Comparison of ENCODE assay signal across 27 cellular contexts in genomic region chr10:128751284-128751683, GRCh38.
DNase-seq lines count a peak whose midpoint lies in the region; ATAC-seq, FAIRE-seq and TF ChIP-seq lines count a peak whose summit lies in the region.
"Had no signal": no experiment of that assay in that cellular context is flagged by ENCODE, and none has a peak within 500 bp of the region (broad histone marks: within the 10 kb centered on the region; RNA-seq: fewer than 3 reads in every experiment).

No MANE protein-coding gene starts in this region.

- intact Hi-C loops in kidney (cut with DNase I), result no loop called here
- intact Hi-C loops in activated T-helper 1 cell treated with anti-CD3 and anti-CD28 coated beads, Interleukin-12 subunit alpha, Interleukin-12 subunit beta, Interleukin-2, Interleukin-4 antibody, amounts not matched to agents 30 ng/mL and 10 ng/mL and 1 ng/mL, durations not matched to agents 14 hours and 24 hours and 36 hours (cut with micrococcal nuclease), result no loop called here

- peaks cover 15% of the 10 kb centered on the region for H3K4me1 Mint-ChIP-seq in glutamatergic neuron (ENCODE audit: low read depth, unreplicated experiment)
- H3K4me1 Mint-ChIP-seq in activated T-helper 1 cell treated with anti-CD3 and anti-CD28 coated beads, Interleukin-12 subunit alpha, Interleukin-12 subunit beta, Interleukin-2, Interleukin-4 antibody, amounts not matched to agents 30 ng/mL and 10 ng/mL and 1 ng/mL, durations not matched to agents 14 hours and 24 hours and 36 hours (ENCODE audit: low read depth), result no peaks in the 10 kb centered on the region
- H3K4me1 Mint-ChIP-seq: B cell had no signal

- H3K27ac ChIP-seq in foreskin keratinocyte, result no peak overlapping the region
- H3K27ac ChIP-seq in kidney (ENCODE audit: low read depth in 2 of 2, low read length in 2 of 2), result no peak overlapping the region
- H3K27ac ChIP-seq: adrenal gland, cardiac muscle cell, SJSA1, tibial artery, WERI-Rb-1 had no signal

- no peak for FAIRE-seq in kidney (lab: Jason Lieb, UNC)
- FAIRE-seq: HepG2 had no signal

- TF ChIP-seq CTCF in foreskin keratinocyte (conservative IDR thresholded peaks at IDR 0.05) (no peak), kidney (IDR thresholded peaks at IDR 0.05; ENCODE audit: borderline replicate concordance, extremely low read depth, insufficient read depth) (no peak), glutamatergic neuron (IDR thresholded peaks at IDR 0.05; ENCODE audit: partially characterized antibody, unreplicated experiment) (no peak)

- H3K4me1 ChIP-seq in foreskin keratinocyte (no peaks in the 10 kb centered on the region), kidney (ENCODE audit: control insufficient read depth in 1 of 2, insufficient read depth in 1 of 2, low read depth in 1 of 2, low read length in 2 of 2) (no peaks in the 10 kb centered on the region)
- H3K4me1 ChIP-seq: adrenal gland, sigmoid colon, SJSA1, tibial artery had no signal

- H3K36me3 Mint-ChIP-seq in glutamatergic neuron (ENCODE audit: unreplicated experiment), result peaks cover 9% of the 10 kb centered on the region
- no peaks in the 10 kb centered on the region for H3K36me3 Mint-ChIP-seq in activated T-helper 1 cell treated with anti-CD3 and anti-CD28 coated beads, Interleukin-12 subunit alpha, Interleukin-12 subunit beta, Interleukin-2, Interleukin-4 antibody, amounts not matched to agents 30 ng/mL and 10 ng/mL and 1 ng/mL, durations not matched to agents 14 hours and 24 hours and 36 hours (ENCODE audit: low read depth)

- no peak overlapping the region for H3K4me3 ChIP-seq in kidney (ENCODE audit: low read length in 2 of 2)
- H3K4me3 ChIP-seq: adrenal gland, cardiac muscle cell, sigmoid colon, SJSA1, tibial artery had no signal

- no peaks in the 10 kb centered on the region for H3K36me3 ChIP-seq in kidney (ENCODE audit: control insufficient read depth in 1 of 2, insufficient read depth in 2 of 2, low read length in 2 of 2)
- H3K36me3 ChIP-seq: adrenal gland, cardiac muscle cell, sigmoid colon, SJSA1, tibial artery, WERI-Rb-1 had no signal

- ATAC-seq in foreskin keratinocyte, result peak; percentile 25
- ATAC-seq: HepG2; stimulated activated naive CD8-positive, alpha-beta T cell treated with anti-CD3 and anti-CD28 coated beads, Interleukin-15, Interleukin-2, amounts not matched to agents 100 U/mL and 50 U/mL, for 24 hours had no signal

- H3K4me3 Mint-ChIP-seq in glutamatergic neuron (ENCODE audit: unreplicated experiment), result no peak overlapping the region
- no peak overlapping the region for H3K4me3 Mint-ChIP-seq in activated T-helper 1 cell treated with anti-CD3 and anti-CD28 coated beads, Interleukin-12 subunit alpha, Interleukin-12 subunit beta, Interleukin-2, Interleukin-4 antibody, amounts not matched to agents 30 ng/mL and 10 ng/mL and 1 ng/mL, durations not matched to agents 14 hours and 24 hours and 36 hours
- H3K4me3 Mint-ChIP-seq: B cell; nephron progenitor cell; T-helper 1 cell treated with Interleukin-12 subunit alpha and Interleukin-12 subunit beta and Interleukin-4 antibody, amounts not matched to agents 30 μg/mL and 1 μg/mL, for 36 hours had no signal

- H3K27me3 ChIP-seq in foreskin keratinocyte, result no peaks in the 10 kb centered on the region
- H3K27me3 ChIP-seq: adrenal gland, SJSA1, tibial artery had no signal

- no peaks in the 10 kb centered on the region for H3K9me3 ChIP-seq in kidney (ENCODE audit: control insufficient read depth in 1 of 2, low read length in 2 of 2)
- H3K9me3 ChIP-seq: adrenal gland, tibial artery had no signal

- peaks cover 1% of the 10 kb centered on the region for H3K9me3 Mint-ChIP-seq in glutamatergic neuron (ENCODE audit: unreplicated experiment)
- no peaks in the 10 kb centered on the region for H3K9me3 Mint-ChIP-seq in activated T-helper 1 cell treated with anti-CD3 and anti-CD28 coated beads, Interleukin-12 subunit alpha, Interleukin-12 subunit beta, Interleukin-2, Interleukin-4 antibody, amounts not matched to agents 30 ng/mL and 10 ng/mL and 1 ng/mL, durations not matched to agents 14 hours and 24 hours and 36 hours
- H3K9me3 Mint-ChIP-seq: T-helper 1 cell treated with Interleukin-12 subunit alpha and Interleukin-12 subunit beta and Interleukin-4 antibody, amounts not matched to agents 30 μg/mL and 1 μg/mL, for 36 hours had no signal

- DNase-seq in H4 (ENCODE audit: low spot score), result peak; percentile 88
- peak; percentile 61 for DNase-seq in RKO (ENCODE audit: low spot score)
- peak in 1 of 2 donors; percentile 0 for DNase-seq in foreskin keratinocyte
- DNase-seq in stromal cell of bone marrow (ENCODE audit: low read depth), result peak; percentile 73
- no peak for DNase-seq in kidney
- DNase-seq in glutamatergic neuron, result no peak
- DNase-seq in activated T-helper 1 cell treated with anti-CD3 and anti-CD28 coated beads, Interleukin-12 subunit alpha, Interleukin-12 subunit beta, Interleukin-2, Interleukin-4 antibody, amounts not matched to agents 30 ng/mL and 10 ng/mL and 1 ng/mL, durations not matched to agents 14 hours and 24 hours and 36 hours (ENCODE audit: low spot score), result no peak
- DNase-seq: activated CD4-positive, alpha-beta T cell treated with anti-CD3 and anti-CD28 coated beads, Interleukin-2, amount 50 U/mL, for 1 hour; activated CD8-positive, alpha-beta memory T cell treated with anti-CD3 and anti-CD28 coated beads, Interleukin-2, amount 50 U/mL, for 4 hours; adrenal gland; COR-L47; dermis blood vessel endothelial cell; foreskin fibroblast; kidney glomerular epithelial cell; NCI-H1417; NCI-H2171; NCI-H526 treated with DMSO at 0.1 percent for 48 hours; nephron progenitor cell; sigmoid colon; stimulated activated naive CD8-positive, alpha-beta T cell treated with anti-CD3 and anti-CD28 coated beads, Interleukin-15, Interleukin-2, amounts not matched to agents 100 U/mL and 50 U/mL, for 24 hours; tibial artery; WERI-Rb-1 had no signal

- no peak overlapping the region for H3K27ac Mint-ChIP-seq in glutamatergic neuron (ENCODE audit: unreplicated experiment)
- H3K27ac Mint-ChIP-seq in activated T-helper 1 cell treated with anti-CD3 and anti-CD28 coated beads, Interleukin-12 subunit alpha, Interleukin-12 subunit beta, Interleukin-2, Interleukin-4 antibody, amounts not matched to agents 30 ng/mL and 10 ng/mL and 1 ng/mL, durations not matched to agents 14 hours and 24 hours and 36 hours, result no peak overlapping the region
- H3K27ac Mint-ChIP-seq: B cell; nephron progenitor cell; T-helper 1 cell treated with Interleukin-12 subunit alpha and Interleukin-12 subunit beta and Interleukin-4 antibody, amounts not matched to agents 30 μg/mL and 1 μg/mL, for 36 hours had no signal

- H3K27me3 Mint-ChIP-seq in glutamatergic neuron (ENCODE audit: unreplicated experiment), result peaks cover 2% of the 10 kb centered on the region
- no peaks in the 10 kb centered on the region for H3K27me3 Mint-ChIP-seq in activated T-helper 1 cell treated with anti-CD3 and anti-CD28 coated beads, Interleukin-12 subunit alpha, Interleukin-12 subunit beta, Interleukin-2, Interleukin-4 antibody, amounts not matched to agents 30 ng/mL and 10 ng/mL and 1 ng/mL, durations not matched to agents 14 hours and 24 hours and 36 hours (ENCODE audit: insufficient read depth)
- H3K27me3 Mint-ChIP-seq: B cell had no signal

- H3K9ac ChIP-seq in kidney (ENCODE audit: low read length in 2 of 2), result no peak overlapping the region

Comparison
In these comparisons a context has a peak if more than half of its experiments do, and no peak if none do; other contexts are left out.
1. DNase-seq: peak in H4 (single experiment), RKO (single experiment) and stromal cell of bone marrow (single experiment); none in kidney (single experiment), glutamatergic neuron (single experiment) and activated T-helper 1 cell treated with anti-CD3 and anti-CD28 coated beads, Interleukin-12 subunit alpha, Interleukin-12 subunit beta, Interleukin-2, Interleukin-4 antibody, amounts not matched to agents 30 ng/mL and 10 ng/mL and 1 ng/mL, durations not matched to agents 14 hours and 24 hours and 36 hours (single experiment).